Comparison of ENCODE assay signal across 25 cellular contexts in genomic region chr1:40902634-40902897, GRCh38. TPM values are rescaled to one million over a fixed set of nuclear protein-coding genes. Genes with fewer than 3 reads are reported as not detected.
DNase-seq lines count a peak whose midpoint lies in the region; ATAC-seq, FAIRE-seq and TF ChIP-seq lines count a peak whose summit lies in the region.
"Had no signal": no experiment of that assay in that cellular context is flagged by ENCODE, and none has a peak within 500 bp of the region (broad histone marks: within the 10 kb centered on the region; RNA-seq: fewer than 3 reads in every experiment).

No MANE protein-coding gene starts in this region.

- TF ChIP-seq EP300 in HepG2 (IDR thresholded peaks at IDR 0.05; ENCODE audit: low read depth in 2 of 2, low read length in 2 of 2): no peak
- TF ChIP-seq EP300 in HepG2 (CRISPR knock-in tag; IDR thresholded peaks at IDR 0.05; ENCODE audit: borderline replicate concordance): no peak

- H3K27me3 Mint-ChIP-seq in stimulated activated memory B cell treated with anti-CD40 and anti-IgM and Interleukin-4, amounts not matched to agents 10 μg/mL and 1 μg/mL and 100 μg/mL, for 72 hours: peaks cover 23% of the 10 kb centered on the region
- no peaks in the 10 kb centered on the region for H3K27me3 Mint-ChIP-seq in endodermal cell (ENCODE audit: insufficient read depth)
- H3K27me3 Mint-ChIP-seq: activated naive CD8-positive, alpha-beta T cell treated with anti-CD3 and anti-CD28 coated beads for 36 hours had no signal

- peak overlapping the region; percentile 49 for H3K4me2 ChIP-seq in HCT116 (ENCODE audit: low read length)
- H3K4me2 ChIP-seq in HepG2 (ENCODE audit: low read depth, low read length): peak overlapping the region; percentile 2; the same call in 1 of the 2 replicates
- no peak overlapping the region for H3K4me2 ChIP-seq in hepatocyte

- BruUV-seq in HCT116 (replicated peaks; lab: Mats Ljungman, UMichigan) (no TSS peak), HepG2 (replicated peaks; lab: Mats Ljungman, UMichigan) (no TSS peak)

- intact Hi-C loops in HCT116 (cut with micrococcal nuclease) (no loop called here), HepG2 (cut with micrococcal nuclease; ENCODE audit: unreplicated experiment) (loop anchor here (5.0 kb wide), 1 partner anchor 35 kb away; no protein-coding TSS in a partner anchor)

- H3K9me3 ChIP-seq in HCT116 (ENCODE audit: control insufficient read depth in 1 of 2, insufficient read depth in 1 of 2, low read depth in 1 of 2, low read length in 2 of 2) (no peaks in the 10 kb centered on the region), HepG2 (ENCODE audit: low read length) (no peaks in the 10 kb centered on the region), hepatocyte (ENCODE audit: low read depth) (no peaks in the 10 kb centered on the region), endodermal cell (ENCODE audit: control insufficient read depth, low read length) (no peaks in the 10 kb centered on the region)
- H3K9me3 ChIP-seq: gastroesophageal sphincter, right lobe of liver, tibial nerve had no signal

- no peak for DNase-seq in HCT116 (ENCODE audit: low read depth, low spot score)
- peak; percentile 53 for DNase-seq in brain microvascular endothelial cell
- no peak for DNase-seq in HepG2 (ENCODE audit: low spot score)
- no peak for DNase-seq in hepatocyte (ENCODE audit: low spot score)
- DNase-seq in NCI-H128 (lab: John Stamatoyannopoulos, UW; ENCODE audit: unreplicated experiment): no peak
- DNase-seq in NCI-H510A treated with DMSO at 0.1 percent for 48 hours (lab: John Stamatoyannopoulos, UW): no peak
- no peak for DNase-seq in endodermal cell
- DNase-seq: activated CD4-positive, alpha-beta T cell treated with anti-CD3 and anti-CD28 coated beads for 36 hours; activated naive CD8-positive, alpha-beta T cell treated with anti-CD3 and anti-CD28 coated beads for 36 hours; DND-41; Karpas-422; naive thymus-derived CD8-positive, alpha-beta T cell; NCI-H1105 treated with DMSO at 0.1 percent for 48 hours; NCI-H2107; NK-92 treated with Interleukin-12 subunit alpha and Interleukin-12 subunit beta, amount 100 ng/mL, for 24 hours; right lobe of liver; SW 1271 had no signal

- no peaks in the 10 kb centered on the region for H3K79me2 ChIP-seq in HCT116 (ENCODE audit: insufficient read depth, low read length)
- H3K79me2 ChIP-seq in HepG2 (ENCODE audit: insufficient read depth, low read length): no peaks in the 10 kb centered on the region
- no peaks in the 10 kb centered on the region for H3K79me2 ChIP-seq in hepatocyte
- H3K79me2 ChIP-seq: parathyroid adenoma had no signal

- TF ChIP-seq POLR2A in HCT116 (IDR thresholded peaks at IDR 0.05; ENCODE audit: borderline replicate concordance, extremely low read depth, insufficient read depth, insufficient read length): no peak
- no peak for TF ChIP-seq POLR2A in HepG2 (IDR thresholded peaks at IDR 0.05; ENCODE audit: insufficient read depth in 1 of 2, low read depth in 2 of 2, low read length in 2 of 2)

- POLR2A ChIA-PET in HCT116 (lab: Charles Lee) (interaction anchor here (1.6 kb wide), 1 partner anchor 26 kb away, joined by 4 read pairs; no protein-coding TSS in a partner anchor), HepG2 (lab: Yijun Ruan, JAX) (no interaction called here)

- no peak overlapping the region for H3K4me3 ChIP-seq in HCT116 (replicated peaks in 1 of 2; ENCODE audit: low read depth in 1 of 2, low read length in 2 of 2)
- no peak overlapping the region for H3K4me3 ChIP-seq in brain microvascular endothelial cell (ENCODE audit: low read depth, low read length)
- H3K4me3 ChIP-seq in HepG2 (replicated peaks in 1 of 3; ENCODE audit: insufficient read depth in 1 of 3, low read depth in 2 of 3, low read length in 3 of 3): no peak overlapping the region
- H3K4me3 ChIP-seq in hepatocyte: no peak overlapping the region
- no peak overlapping the region for H3K4me3 ChIP-seq in endodermal cell (ENCODE audit: low read length)
- H3K4me3 ChIP-seq: gastroesophageal sphincter, right lobe of liver, tibial nerve had no signal

- TF ChIP-seq CTCF in HCT116 (IDR thresholded peaks at IDR 0.05 in 2 of 3, conservative IDR thresholded peaks at IDR 0.05 in 1 of 3; ENCODE audit: borderline replicate concordance in 1 of 3, insufficient read depth in 1 of 3, low read depth in 2 of 3, low read length in 2 of 3) (no peak), brain microvascular endothelial cell (IDR thresholded peaks at IDR 0.05; ENCODE audit: low read depth, low read length, missing control alignments) (no peak), HepG2 (CRISPR knock-in tag; IDR thresholded peaks at IDR 0.05) (no peak), hepatocyte (IDR thresholded peaks at IDR 0.05; ENCODE audit: poor library complexity) (no peak), endodermal cell (conservative IDR thresholded peaks at IDR 0.05) (no peak)

- peaks cover 18% of the 10 kb centered on the region for H3K4me1 Mint-ChIP-seq in stimulated activated memory B cell treated with anti-CD40 and anti-IgM and Interleukin-4, amounts not matched to agents 10 μg/mL and 1 μg/mL and 100 μg/mL, for 72 hours
- no peaks in the 10 kb centered on the region for H3K4me1 Mint-ChIP-seq in endodermal cell
- H3K4me1 Mint-ChIP-seq: activated CD4-positive, alpha-beta T cell treated with anti-CD3 and anti-CD28 coated beads for 36 hours had no signal

- H3K27ac ChIP-seq in HCT116 (ENCODE audit: low read depth, low read length): no peak overlapping the region
- peak overlapping the region; percentile 87 for H3K27ac ChIP-seq in brain microvascular endothelial cell
- no peak overlapping the region for H3K27ac ChIP-seq in HepG2 (ENCODE audit: extremely low read length, insufficient read depth, low read length)
- no peak overlapping the region for H3K27ac ChIP-seq in hepatocyte
- H3K27ac ChIP-seq in endodermal cell (ENCODE audit: low read depth, low read length): no peak overlapping the region
- H3K27ac ChIP-seq: gastroesophageal sphincter, parathyroid adenoma, right lobe of liver had no signal

- FAIRE-seq in HepG2 (lab: Jason Lieb, UNC): no peak
- FAIRE-seq: GM12892, TTC549 had no signal

- RAD21 ChIA-PET in HCT116 (lab: Charles Lee; ENCODE audit: low non-redundant PET in 1 of 2, low total read pairs in 2 of 2, uncharacterized antibody in 2 of 2, unreplicated experiment in 2 of 2): no interaction called here

- in situ Hi-C loops in brain microvascular endothelial cell (cut with HindIII; ENCODE audit: low pct_ligation_motif_present, low sequenced_read_pairs) (no loop called here), HepG2 (cut with HindIII; ENCODE audit: extremely low pct_ligation_motif_present, low pct_unique_long_range_greater_than_20kb) (no loop called here)

- H3K9me3 Mint-ChIP-seq in stimulated activated memory B cell treated with anti-CD40 and anti-IgM and Interleukin-4, amounts not matched to agents 10 μg/mL and 1 μg/mL and 100 μg/mL, for 72 hours: no peaks in the 10 kb centered on the region
- H3K9me3 Mint-ChIP-seq in endodermal cell: no peaks in the 10 kb centered on the region
- H3K9me3 Mint-ChIP-seq: activated naive CD8-positive, alpha-beta T cell treated with anti-CD3 and anti-CD28 coated beads for 36 hours; activated T-helper 1 cell treated with anti-CD3 and anti-CD28 coated beads, Interleukin-12 subunit alpha, Interleukin-12 subunit beta, Interleukin-2, Interleukin-4 antibody, amounts not matched to agents 30 ng/mL and 10 ng/mL and 1 ng/mL, durations not matched to agents 14 hours and 24 hours and 36 hours; stimulated activated naive B cell treated with anti-CD40 and anti-IgM and Interleukin-4, amounts not matched to agents 10 μg/mL and 1 μg/mL and 100 μg/mL, for 72 hours had no signal

- CTCF ChIA-PET in HCT116 (lab: Charles Lee) (no interaction called here), HepG2 (lab: Yijun Ruan, JAX; ENCODE audit: low intra/inter-chr PET ratio, low total read pairs) (no interaction called here)

- 48% methylated on average over 8 of the region's 8 CpGs for WGBS in HepG2 (ENCODE audit: low lambda C conversion rate)
- 93% methylated on average over 8 of the region's 8 CpGs for WGBS in hepatocyte (ENCODE audit: low lambda C conversion rate, missing lambda C conversion rate)
- WGBS in endodermal cell (ENCODE audit: insufficient coverage in 1 of 2, insufficient read length in 1 of 2), 2 experiments: 93 to 94% methylated on average over 8 of the region's 8 CpGs

- peak overlapping the region; percentile 51 for H3K27ac Mint-ChIP-seq in stimulated activated memory B cell treated with anti-CD40 and anti-IgM and Interleukin-4, amounts not matched to agents 10 μg/mL and 1 μg/mL and 100 μg/mL, for 72 hours
- H3K27ac Mint-ChIP-seq in endodermal cell: no peak overlapping the region
- H3K27ac Mint-ChIP-seq: activated CD4-positive, alpha-beta T cell treated with anti-CD3 and anti-CD28 coated beads for 36 hours; activated naive CD8-positive, alpha-beta T cell treated with anti-CD3 and anti-CD28 coated beads for 36 hours; activated T-helper 1 cell treated with anti-CD3 and anti-CD28 coated beads, Interleukin-12 subunit alpha, Interleukin-12 subunit beta, Interleukin-2, Interleukin-4 antibody, amounts not matched to agents 30 ng/mL and 10 ng/mL and 1 ng/mL, durations not matched to agents 14 hours and 24 hours and 36 hours; naive thymus-derived CD8-positive, alpha-beta T cell had no signal

- H3K9ac ChIP-seq in HCT116 (ENCODE audit: low read length) (no peak overlapping the region), HepG2 (ENCODE audit: insufficient read depth, low read depth, low read length) (no peak overlapping the region), endodermal cell (ENCODE audit: extremely low read depth, low read length, poor library complexity, severe bottlenecking) (no peak overlapping the region)
- H3K9ac ChIP-seq: parathyroid adenoma had no signal

- ATAC-seq in HCT116: no peak
- peak; percentile 25; the same call in 2 of the 3 replicates for ATAC-seq in HepG2
- no peak for ATAC-seq in stimulated activated memory B cell treated with anti-CD40 and anti-IgM and Interleukin-4, amounts not matched to agents 10 μg/mL and 1 μg/mL and 100 μg/mL, for 72 hours
- ATAC-seq: activated CD4-positive, alpha-beta T cell treated with anti-CD3 and anti-CD28 coated beads for 36 hours; gastroesophageal sphincter; naive thymus-derived CD8-positive, alpha-beta T cell had no signal

- H3K27me3 ChIP-seq in HCT116 (ENCODE audit: insufficient read depth, low read length) (no peaks in the 10 kb centered on the region), brain microvascular endothelial cell (replicated peaks) (no peaks in the 10 kb centered on the region), HepG2 (ENCODE audit: control insufficient read depth in 1 of 2, insufficient read depth in 2 of 2, low read length in 2 of 2) (peaks cover 1 to 2% of the 10 kb centered on the region in 2 experiments; a peak in 2 of 5 replicates), hepatocyte (no peaks in the 10 kb centered on the region), endodermal cell (ENCODE audit: control insufficient read depth, insufficient read depth, low read length, poor library complexity, severe bottlenecking) (no peaks in the 10 kb centered on the region)
- H3K27me3 ChIP-seq: gastroesophageal sphincter, right lobe of liver, tibial nerve had no signal

- H3K4me1 ChIP-seq in HCT116 (ENCODE audit: control insufficient read depth in 1 of 2, insufficient read depth in 2 of 2, low read length in 2 of 2) (peaks cover 33 to 59% of the 10 kb centered on the region in 2 experiments), HepG2 (ENCODE audit: insufficient read depth, low read length) (peaks cover 33% of the 10 kb centered on the region), hepatocyte (ENCODE audit: insufficient read depth) (peaks cover 3% of the 10 kb centered on the region), endodermal cell (ENCODE audit: control insufficient read depth, insufficient read depth, low read length) (no peaks in the 10 kb centered on the region)
- H3K4me1 ChIP-seq: parathyroid adenoma, right lobe of liver had no signal

- no peaks in the 10 kb centered on the region for H3K36me3 Mint-ChIP-seq in stimulated activated memory B cell treated with anti-CD40 and anti-IgM and Interleukin-4, amounts not matched to agents 10 μg/mL and 1 μg/mL and 100 μg/mL, for 72 hours
- no peaks in the 10 kb centered on the region for H3K36me3 Mint-ChIP-seq in endodermal cell (ENCODE audit: low read depth)
- H3K36me3 Mint-ChIP-seq: activated naive CD8-positive, alpha-beta T cell treated with anti-CD3 and anti-CD28 coated beads for 36 hours; naive thymus-derived CD8-positive, alpha-beta T cell had no signal

- H2AFZ ChIP-seq in HCT116 (ENCODE audit: low read depth, low read length, poor library complexity, severe bottlenecking): peak overlapping the region; percentile 74
- no peak overlapping the region for H2AFZ ChIP-seq in HepG2 (ENCODE audit: low read length)
- H2AFZ ChIP-seq in hepatocyte: no peak overlapping the region
- H2AFZ ChIP-seq: parathyroid adenoma had no signal

- no peaks in the 10 kb centered on the region for H4K20me1 ChIP-seq in HCT116 (ENCODE audit: insufficient read depth)
- H4K20me1 ChIP-seq in HepG2 (ENCODE audit: insufficient read depth, low read length): no peaks in the 10 kb centered on the region
- no peaks in the 10 kb centered on the region for H4K20me1 ChIP-seq in hepatocyte (ENCODE audit: insufficient read depth, poor library complexity, severe bottlenecking)

- H3K36me3 ChIP-seq in HCT116 (ENCODE audit: control insufficient read depth in 1 of 2, insufficient read depth in 2 of 2, low read length in 2 of 2) (no peaks in the 10 kb centered on the region), brain microvascular endothelial cell (replicated peaks) (no peaks in the 10 kb centered on the region), HepG2 (replicated peaks in 1 of 2; ENCODE audit: control insufficient read depth in 1 of 2, insufficient read depth in 2 of 2, low read length in 2 of 2) (no peaks in the 10 kb centered on the region), hepatocyte (replicated peaks; ENCODE audit: insufficient read depth, low read depth) (no peaks in the 10 kb centered on the region), endodermal cell (ENCODE audit: control insufficient read depth, insufficient read depth, low read length) (no peaks in the 10 kb centered on the region)
- H3K36me3 ChIP-seq: gastroesophageal sphincter, right lobe of liver, tibial nerve had no signal

- H3K4me3 Mint-ChIP-seq in stimulated activated memory B cell treated with anti-CD40 and anti-IgM and Interleukin-4, amounts not matched to agents 10 μg/mL and 1 μg/mL and 100 μg/mL, for 72 hours: no peak overlapping the region
- H3K4me3 Mint-ChIP-seq in endodermal cell: no peak overlapping the region
- H3K4me3 Mint-ChIP-seq: activated CD4-positive, alpha-beta T cell treated with anti-CD3 and anti-CD28 coated beads for 36 hours; activated naive CD8-positive, alpha-beta T cell treated with anti-CD3 and anti-CD28 coated beads for 36 hours; activated T-helper 1 cell treated with anti-CD3 and anti-CD28 coated beads, Interleukin-12 subunit alpha, Interleukin-12 subunit beta, Interleukin-2, Interleukin-4 antibody, amounts not matched to agents 30 ng/mL and 10 ng/mL and 1 ng/mL, durations not matched to agents 14 hours and 24 hours and 36 hours; naive thymus-derived CD8-positive, alpha-beta T cell; stimulated activated naive B cell treated with anti-CD40 and anti-IgM and Interleukin-4, amounts not matched to agents 10 μg/mL and 1 μg/mL and 100 μg/mL, for 72 hours had no signal

- TF ChIP-seq RAD21 in HCT116 (IDR thresholded peaks at IDR 0.05; ENCODE audit: low read depth) (no peak), HepG2 (CRISPR knock-in tag; IDR thresholded peaks at IDR 0.05) (no peak)

- H3K9me2 ChIP-seq in HCT116 (ENCODE audit: insufficient read depth) (no peaks in the 10 kb centered on the region), hepatocyte (replicated peaks; ENCODE audit: insufficient read depth) (no peaks in the 10 kb centered on the region)

RNA-seq across cellular contexts. Expression of gene CITED4, which starts 40.4 kb away (rescaled TPM):
- 7.8 TPM for total RNA-seq in HCT116 (2021; ENCODE audit: unreplicated experiment)
- 4.3 and 6.8 TPM in 2 replicates for polyA plus RNA-seq in HCT116 (2012)
- total RNA-seq in HepG2 (2016; rRNA removed; fragmentation: Illumina TruSeq; extraction: Trizol): 5.8 and 9.9 TPM in 2 replicates
- 8.5 and 9.6 TPM in 2 replicates for total RNA-seq in HepG2 (2016; cell fraction: cytosol; rRNA removed; fragmentation: Illumina TruSeq; extraction: Trizol; ENCODE audit: low read depth)
- total RNA-seq in HepG2 (2016; cell fraction: insoluble cytoplasmic fraction; rRNA removed; fragmentation: Illumina TruSeq; extraction: Trizol): 6.5 and 9.1 TPM in 2 replicates
- 11.1 and 14.4 TPM in 2 replicates for total RNA-seq in HepG2 (2016; cell fraction: membrane; rRNA removed; fragmentation: Illumina TruSeq; extraction: Trizol)
- total RNA-seq in HepG2 (2016; cell fraction: nucleus; rRNA removed; fragmentation: Illumina TruSeq; extraction: Trizol): 4.1 and 4.2 TPM in 2 replicates
- polyA plus RNA-seq in HepG2 (2011; rRNA removed): 1.5 and 2.0 TPM in 2 replicates
- 1.7 and 3.5 TPM in 2 replicates for polyA plus RNA-seq in HepG2 (2011; cell fraction: cytosol; rRNA removed)
- polyA plus RNA-seq in HepG2 (2011; cell fraction: nucleus; rRNA removed): 3.7 and 3.9 TPM in 2 replicates
- 5.5 and 6.8 TPM in 2 replicates for polyA plus RNA-seq in HepG2 (2012)
- 9.0 and 13.1 TPM in 2 replicates for polyA plus RNA-seq in HepG2 (2016; cell fraction: cytosol; fragmentation: Illumina TruSeq; extraction: Trizol; ENCODE audit: low read depth)
- polyA plus RNA-seq in HepG2 (2016; cell fraction: insoluble cytoplasmic fraction; fragmentation: Illumina TruSeq; extraction: Trizol; ENCODE audit: low read depth): 11.7 and 13.4 TPM in 2 replicates
- 14.8 and 15.5 TPM in 2 replicates for polyA plus RNA-seq in HepG2 (2016; cell fraction: membrane; fragmentation: Illumina TruSeq; extraction: Trizol; ENCODE audit: low read depth)
- 13.0 and 14.6 TPM in 2 replicates for polyA plus RNA-seq in HepG2 (2016; cell fraction: nucleus; fragmentation: Illumina TruSeq; extraction: Trizol; ENCODE audit: insufficient read depth, low read depth)
- 1.8 and 1.9 TPM in 2 replicates for polyA minus RNA-seq in HepG2 (2011; rRNA and poly(A)+ RNA removed; ENCODE audit: low replicate concordance)
- polyA minus RNA-seq in HepG2 (2011; cell fraction: cytosol; rRNA and poly(A)+ RNA removed): 3.7 and 5.4 TPM in 2 replicates
- 1.6 and 2.2 TPM in 2 replicates for polyA minus RNA-seq in HepG2 (2011; cell fraction: nucleus; rRNA and poly(A)+ RNA removed)
- 3.9 and 6.8 TPM in 2 replicates for total RNA-seq in hepatocyte
- polyA plus RNA-seq in hepatocyte: 29.0 and 30.0 TPM in 2 replicates
- 1 to 10 TPM; 9.0 to 9.5 TPM for total RNA-seq in endodermal cell
- polyA plus RNA-seq in endodermal cell (2013, experiment 1 of 2): 7.2 TPM
- polyA plus RNA-seq in endodermal cell (2013, experiment 2 of 2): 5.6 TPM
